22 cellular contexts compared by ENCODE assay signal in the genomic region with DNA sequence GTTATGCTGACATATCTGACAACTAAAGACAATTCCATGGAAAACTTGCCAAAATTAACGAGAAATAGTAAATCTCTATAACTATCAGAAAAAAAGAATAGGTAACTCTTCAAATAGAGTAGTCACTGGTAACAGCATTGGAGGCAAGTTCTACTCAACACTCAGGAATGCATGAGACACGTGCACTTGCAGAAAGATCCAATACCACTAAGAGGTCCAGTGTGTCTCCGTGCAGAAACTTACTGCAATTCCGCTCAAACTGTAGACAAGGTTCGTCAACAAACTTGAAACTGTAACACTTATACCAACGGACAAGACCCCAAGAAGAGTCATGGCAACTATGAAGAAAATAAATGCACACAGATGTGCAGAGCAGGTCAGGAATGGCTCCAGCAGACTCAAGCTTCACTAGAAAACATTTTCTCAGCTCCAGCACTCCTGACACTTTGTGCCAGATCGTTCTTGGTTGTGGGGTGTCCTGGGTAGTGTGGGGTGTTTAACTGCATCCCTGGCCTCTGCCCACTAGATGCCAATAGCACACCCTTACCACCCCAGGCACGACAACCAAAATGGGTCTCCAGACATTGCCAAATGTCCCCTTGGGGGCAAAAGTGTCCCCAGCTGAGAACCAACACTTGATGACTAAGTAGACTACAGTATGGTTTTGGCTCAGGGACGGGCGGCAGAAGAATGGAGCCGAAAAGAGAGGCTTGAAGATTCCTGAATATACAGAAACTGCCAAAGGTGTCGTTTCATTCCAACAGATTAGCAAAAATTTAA.
A peak's percentile ranks its signal among the peaks of the same experiment; 100 is the strongest.
DNase-seq lines count a peak whose midpoint lies in the region; ATAC-seq and TF ChIP-seq lines count a peak whose summit lies in the region.
"Had no signal": no experiment of that assay in that cellular context is flagged by ENCODE, and none has a peak within 500 bp of the region (broad histone marks: within the 10 kb centered on the region; RNA-seq: fewer than 3 reads in every experiment).

No MANE protein-coding gene starts in this region.

- H3K4me3 ChIP-seq in RWPE2 (ENCODE audit: severe bottlenecking): no peak overlapping the region
- H3K4me3 ChIP-seq: ascending aorta, stomach, tibial nerve had no signal

- H3K36me3 ChIP-seq in RWPE2 (ENCODE audit: low read depth): peaks cover 2% of the 10 kb centered on the region

- H3K4me3 Mint-ChIP-seq in activated T-cell treated with anti-CD3 and anti-CD28 coated beads, Interleukin-2, amount 50 U/mL, for 24 hours: no peak overlapping the region
- H3K4me3 Mint-ChIP-seq in stimulated activated effector memory CD8-positive, alpha-beta T cell treated with anti-CD3 and anti-CD28 coated beads, Interleukin-12 subunit alpha, Interleukin-12 subunit beta, amount 100 ng/mL, for 72 hours: no peak overlapping the region
- H3K4me3 Mint-ChIP-seq: activated CD4-positive, alpha-beta memory T cell treated with anti-CD3 and anti-CD28 coated beads, Interleukin-2, amount 10 ng/mL, durations not matched to agents 7 days and 5 days; memory B cell had no signal

- H3K36me3 Mint-ChIP-seq in activated T-cell treated with anti-CD3 and anti-CD28 coated beads, Interleukin-2, amount 50 U/mL, for 24 hours (ENCODE audit: low read depth): peaks cover 98% of the 10 kb centered on the region
- peaks cover 68% of the 10 kb centered on the region for H3K36me3 Mint-ChIP-seq in stimulated activated effector memory CD8-positive, alpha-beta T cell treated with anti-CD3 and anti-CD28 coated beads, Interleukin-12 subunit alpha, Interleukin-12 subunit beta, amount 100 ng/mL, for 72 hours

- no peaks in the 10 kb centered on the region for H3K27me3 Mint-ChIP-seq in activated T-cell treated with anti-CD3 and anti-CD28 coated beads, Interleukin-2, amount 50 U/mL, for 24 hours
- H3K27me3 Mint-ChIP-seq: activated CD4-positive, alpha-beta memory T cell treated with anti-CD3 and anti-CD28 coated beads, Interleukin-2, amount 10 ng/mL, durations not matched to agents 7 days and 5 days; IgD-negative memory B cell; memory B cell had no signal

- H3K27ac Mint-ChIP-seq in activated T-cell treated with anti-CD3 and anti-CD28 coated beads, Interleukin-2, amount 50 U/mL, for 24 hours: no peak overlapping the region
- peak overlapping the region; percentile 69 for H3K27ac Mint-ChIP-seq in stimulated activated effector memory CD8-positive, alpha-beta T cell treated with anti-CD3 and anti-CD28 coated beads, Interleukin-12 subunit alpha, Interleukin-12 subunit beta, amount 100 ng/mL, for 72 hours
- H3K27ac Mint-ChIP-seq: activated CD4-positive, alpha-beta memory T cell treated with anti-CD3 and anti-CD28 coated beads, Interleukin-2, amount 10 ng/mL, durations not matched to agents 7 days and 5 days; memory B cell had no signal

- H3K27ac ChIP-seq in RWPE2 (ENCODE audit: poor library complexity, severe bottlenecking): no peak overlapping the region
- H3K27ac ChIP-seq: ascending aorta, stomach, tibial nerve had no signal

- DNase-seq in activated T-cell treated with anti-CD3 and anti-CD28 coated beads, Interleukin-2, amount 50 U/mL, for 24 hours: peak; percentile 14
- DNase-seq in activated T-cell treated with anti-CD3 and anti-CD28 coated beads for 4 hours (no peak), RWPE2 (ENCODE audit: low spot score) (no peak), glomerular visceral epithelial cell (ENCODE audit: extremely low spot score) (peak; percentile 48), NCI-H187 treated with DMSO at 0.1 percent for 48 hours (lab: John Stamatoyannopoulos, UW) (no peak), NCI-H146 (lab: John Stamatoyannopoulos, UW) (no peak), NCI-H1092 treated with DMSO at 0.1 percent for 48 hours (lab: John Stamatoyannopoulos, UW) (no peak)
- DNase-seq in stimulated activated effector memory CD8-positive, alpha-beta T cell treated with anti-CD3 and anti-CD28 coated beads, Interleukin-12 subunit alpha, Interleukin-12 subunit beta, amount 100 ng/mL, for 72 hours (ENCODE audit: low spot score in 2 of 2): no peak
- DNase-seq: activated CD4-positive, alpha-beta memory T cell treated with anti-CD3 and anti-CD28 coated beads, Interleukin-2, amount 10 ng/mL, durations not matched to agents 7 days and 5 days; activated naive CD4-positive, alpha-beta T cell treated with anti-CD3 and anti-CD28 coated beads, Interleukin-2, amount 50 U/mL, for 16 hours; Caco-2; H7; MM.1S; NCI-H2171 treated with DMSO at 0.1 percent for 48 hours; NCI-H69; stimulated activated CD4-positive, alpha-beta T cell treated with anti-CD3 and anti-CD28 coated beads, Interleukin-4, amount 100 ng/mL, for 4 hours; stomach; T-helper 9 cell had no signal

- no peak for TF ChIP-seq CTCF in RWPE2 (IDR thresholded peaks at IDR 0.05; ENCODE audit: poor library complexity, severe bottlenecking)

- no peaks in the 10 kb centered on the region for H3K27me3 ChIP-seq in RWPE2 (ENCODE audit: insufficient read depth, poor library complexity, severe bottlenecking)
- H3K27me3 ChIP-seq: ascending aorta, stomach, tibial nerve had no signal

- peaks cover 3% of the 10 kb centered on the region for H3K9me3 Mint-ChIP-seq in activated T-cell treated with anti-CD3 and anti-CD28 coated beads, Interleukin-2, amount 50 U/mL, for 24 hours
- peaks cover 2% of the 10 kb centered on the region for H3K9me3 Mint-ChIP-seq in stimulated activated effector memory CD8-positive, alpha-beta T cell treated with anti-CD3 and anti-CD28 coated beads, Interleukin-12 subunit alpha, Interleukin-12 subunit beta, amount 100 ng/mL, for 72 hours
- H3K9me3 Mint-ChIP-seq: activated CD4-positive, alpha-beta memory T cell treated with anti-CD3 and anti-CD28 coated beads, Interleukin-2, amount 10 ng/mL, durations not matched to agents 7 days and 5 days; IgD-negative memory B cell; memory B cell had no signal

- H3K9me3 ChIP-seq in RWPE2 (ENCODE audit: severe bottlenecking): no peaks in the 10 kb centered on the region
- H3K9me3 ChIP-seq: ascending aorta, Caco-2, stomach had no signal

- peaks cover 14% of the 10 kb centered on the region for H3K4me1 Mint-ChIP-seq in activated T-cell treated with anti-CD3 and anti-CD28 coated beads, Interleukin-2, amount 50 U/mL, for 24 hours (ENCODE audit: low read depth)
- peaks cover 7% of the 10 kb centered on the region for H3K4me1 Mint-ChIP-seq in stimulated activated effector memory CD8-positive, alpha-beta T cell treated with anti-CD3 and anti-CD28 coated beads, Interleukin-12 subunit alpha, Interleukin-12 subunit beta, amount 100 ng/mL, for 72 hours

- ATAC-seq in RWPE2 (ENCODE audit: low read depth): peak; percentile 42; the same call in 1 of the 3 replicates
- no peak for ATAC-seq in stimulated activated effector memory CD8-positive, alpha-beta T cell treated with anti-CD3 and anti-CD28 coated beads, Interleukin-12 subunit alpha, Interleukin-12 subunit beta, amount 100 ng/mL, for 72 hours

- H3K4me1 ChIP-seq in RWPE2 (ENCODE audit: insufficient read depth, poor library complexity, severe bottlenecking): no peaks in the 10 kb centered on the region
- H3K4me1 ChIP-seq: ascending aorta, Caco-2, stomach, tibial nerve had no signal

Comparison
In these comparisons a context has a peak if more than half of its experiments do, and no peak if none do; other contexts are left out.
1. DNase-seq: peak in activated T-cell treated with anti-CD3 and anti-CD28 coated beads, Interleukin-2, amount 50 U/mL, for 24 hours (single experiment) and glomerular visceral epithelial cell (single experiment); none in activated T-cell treated with anti-CD3 and anti-CD28 coated beads for 4 hours (single experiment), RWPE2 (single experiment), stimulated activated effector memory CD8-positive, alpha-beta T cell treated with anti-CD3 and anti-CD28 coated beads, Interleukin-12 subunit alpha, Interleukin-12 subunit beta, amount 100 ng/mL, for 72 hours (0 of 2), NCI-H187 treated with DMSO at 0.1 percent for 48 hours (single experiment), NCI-H146 (single experiment) and NCI-H1092 treated with DMSO at 0.1 percent for 48 hours (single experiment).